21 cellular contexts compared by ENCODE assay signal in genomic region chr1:98157524-98158293, GRCh38.
DNase-seq lines count a peak whose midpoint lies in the region; ATAC-seq and TF ChIP-seq lines count a peak whose summit lies in the region.
"Had no signal": no experiment of that assay in that cellular context is flagged by ENCODE, and none has a peak within 500 bp of the region (broad histone marks: within the 10 kb centered on the region; RNA-seq: fewer than 3 reads in every experiment).

No MANE protein-coding gene starts in this region.

- H3K4me3 ChIP-seq in SK-N-SH (ENCODE audit: low read depth in 2 of 2, low read length in 1 of 2) (no peak overlapping the region), foreskin fibroblast (ENCODE audit: low read depth in 1 of 2, low read length in 2 of 2) (no peak overlapping the region), BE2C (ENCODE audit: low read depth, low read length) (no peak overlapping the region)
- H3K4me3 ChIP-seq: body of pancreas, HAP-1, mucosa of descending colon, prostate gland, smooth muscle cell had no signal

- POLR2A ChIA-PET in SK-N-SH (lab: Yijun Ruan, JAX): no interaction called here

- H3K36me3 ChIP-seq in SK-N-SH (replicated peaks in 1 of 2; ENCODE audit: control insufficient read depth in 1 of 2, insufficient read depth in 2 of 2, low read length in 1 of 2): no peaks in the 10 kb centered on the region
- H3K36me3 ChIP-seq in BE2C: no peaks in the 10 kb centered on the region
- H3K36me3 ChIP-seq: HAP-1, prostate gland, WERI-Rb-1 had no signal

- H3K27me3 ChIP-seq in SK-N-SH (ENCODE audit: insufficient read depth) (no peaks in the 10 kb centered on the region), BE2C (no peaks in the 10 kb centered on the region)
- H3K27me3 ChIP-seq: body of pancreas had no signal

- H3K4me1 ChIP-seq in SK-N-SH (ENCODE audit: control insufficient read depth in 1 of 2, insufficient read depth in 2 of 2, low read depth in 1 of 2, low read length in 1 of 2): peaks cover 0 to 5% of the 10 kb centered on the region in 2 experiments; a peak in 2 of 4 replicates
- H3K4me1 ChIP-seq in BE2C: no peaks in the 10 kb centered on the region
- H3K4me1 ChIP-seq: body of pancreas, HAP-1, prostate gland had no signal

- H3K9me3 ChIP-seq in SK-N-SH (peaks cover 13% of the 10 kb centered on the region; the same call in 1 of the 2 replicates), BE2C (no peaks in the 10 kb centered on the region)
- H3K9me3 ChIP-seq: body of pancreas, HAP-1, mucosa of descending colon, prostate gland had no signal

- H2AFZ ChIP-seq in SK-N-SH (ENCODE audit: low read depth): peak overlapping the region; percentile 26

- H4K20me1 ChIP-seq in SK-N-SH (ENCODE audit: insufficient read depth): no peaks in the 10 kb centered on the region

- TF ChIP-seq RAD21 in SK-N-SH (IDR thresholded peaks at IDR 0.05; ENCODE audit: low read length): no peak

- DNase-seq in SK-N-SH (no peak), astrocyte of the hippocampus (ENCODE audit: low read depth, low spot score) (peak; percentile 22), foreskin fibroblast (peak; percentile 54 to 83), BE2C (no peak), ACHN (no peak)
- DNase-seq: body of pancreas; effector memory CD8-positive, alpha-beta T cell; hippocampal formation; KG1; mucosa of descending colon; NCI-H187; stimulated activated CD4-positive, alpha-beta T cell treated with anti-CD3 and anti-CD28 coated beads, Interleukin-4, amount 100 ng/mL, for 1 hour; stimulated activated naive CD4-positive, alpha-beta T cell treated with Interleukin-2 at 50 U/mL for 16 hours; WERI-Rb-1 had no signal

- ATAC-seq in SK-N-SH treated with all-trans-retinoic acid at 6 μM for 48 hours: no peak
- ATAC-seq in HG03135 (IDR thresholded peaks at IDR 0.05; ENCODE audit: unreplicated experiment): no peak
- ATAC-seq in GM19351 (IDR thresholded peaks at IDR 0.05; ENCODE audit: unreplicated experiment): no peak
- ATAC-seq: body of pancreas; effector memory CD8-positive, alpha-beta T cell; mucosa of descending colon had no signal

- no peaks in the 10 kb centered on the region for H3K9me2 ChIP-seq in SK-N-SH

- WGBS in SK-N-SH (ENCODE audit: low lambda C conversion rate): 51% methylated on average over 2 of the region's 2 CpGs

- H3K4me2 ChIP-seq in SK-N-SH: no peak overlapping the region
- H3K4me2 ChIP-seq: smooth muscle cell had no signal

- CTCF ChIA-PET in SK-N-SH (lab: Yijun Ruan, JAX): no interaction called here

- no peak for TF ChIP-seq EP300 in SK-N-SH (IDR thresholded peaks at IDR 0.05; ENCODE audit: borderline replicate concordance in 1 of 2, low read depth in 1 of 2, low read length in 1 of 2)

- peaks cover 14% of the 10 kb centered on the region for H3F3A ChIP-seq in SK-N-SH (replicated peaks; ENCODE audit: insufficient read depth)

- peak overlapping the region; percentile 22 to 66; a peak in 3 of 4 replicates for H3K27ac ChIP-seq in SK-N-SH (ENCODE audit: low read depth in 2 of 2, low read length in 1 of 2)
- H3K27ac ChIP-seq: 22Rv1, body of pancreas, prostate gland, WERI-Rb-1 had no signal

- no peak overlapping the region; the same call in 1 of the 2 replicates for H3K9ac ChIP-seq in SK-N-SH

- TF ChIP-seq CTCF in SK-N-SH (IDR thresholded peaks at IDR 0.05) (no peak), foreskin fibroblast (IDR thresholded peaks at IDR 0.05; ENCODE audit: low read depth, low read length) (no peak), BE2C (IDR thresholded peaks at IDR 0.05; ENCODE audit: low read depth, low read length) (no peak)

- in situ Hi-C loops in ACHN (cut with HindIII; ENCODE audit: low pct_ligation_motif_present, low pct_unique_long_range_greater_than_20kb, low sequenced_read_pairs): no loop called here

- H3K79me2 ChIP-seq in SK-N-SH (ENCODE audit: insufficient read depth): no peaks in the 10 kb centered on the region

TF ChIP-seq in SK-N-SH, 30 proteins besides CTCF, POLR2A, EP300 and RAD21:
- TF ChIP-seq TCF12 (IDR thresholded peaks at IDR 0.05) (peak; percentile 73; the same call in 1 of the 2 replicates), RXRA (IDR thresholded peaks at IDR 0.05; ENCODE audit: borderline replicate concordance, low read depth) (no peak), FOSL2 (IDR thresholded peaks at IDR 0.05; ENCODE audit: borderline replicate concordance, low read depth) (0 out of 2 replicates have a peak, but pooled peaks have one; percentile 3)

TF ChIP-seq in SK-N-SH treated with all-trans-retinoic acid at 6 μM for 48 hours, 23 proteins besides CTCF, POLR2A, EP300 and RAD21:
- TF ChIP-seq TSHZ2 (CRISPR knock-in tag; IDR thresholded peaks at IDR 0.05): no peak
- TF ChIP-seq, protein P1, sequence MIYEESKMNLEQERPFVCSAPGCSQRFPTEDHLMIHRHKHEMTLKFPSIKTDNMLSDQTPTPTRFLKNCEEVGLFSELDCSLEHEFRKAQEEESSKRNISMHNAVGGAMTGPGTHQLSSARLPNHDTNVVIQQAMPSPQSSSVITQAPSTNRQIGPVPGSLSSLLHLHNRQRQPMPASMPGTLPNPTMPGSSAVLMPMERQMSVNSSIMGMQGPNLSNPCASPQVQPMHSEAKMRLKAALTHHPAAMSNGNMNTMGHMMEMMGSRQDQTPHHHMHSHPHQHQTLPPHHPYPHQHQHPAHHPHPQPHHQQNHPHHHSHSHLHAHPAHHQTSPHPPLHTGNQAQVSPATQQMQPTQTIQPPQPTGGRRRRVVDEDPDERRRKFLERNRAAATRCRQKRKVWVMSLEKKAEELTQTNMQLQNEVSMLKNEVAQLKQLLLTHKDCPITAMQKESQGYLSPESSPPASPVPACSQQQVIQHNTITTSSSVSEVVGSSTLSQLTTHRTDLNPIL (CRISPR knock-in tag; IDR thresholded peaks at IDR 0.05; ENCODE audit: low read depth): no peak
- no peak for TF ChIP-seq OSR1 (CRISPR knock-in tag; IDR thresholded peaks at IDR 0.05)
- no peak for TF ChIP-seq ZC3H10 (CRISPR knock-in tag; IDR thresholded peaks at IDR 0.05)
- no peak for TF ChIP-seq ZNF565 (CRISPR knock-in tag; conservative IDR thresholded peaks at IDR 0.05; ENCODE audit: low read depth)
- no peak for TF ChIP-seq ZFP3 (CRISPR knock-in tag; IDR thresholded peaks at IDR 0.05)

Comparison
In these comparisons a context has a peak if more than half of its experiments do, and no peak if none do; other contexts are left out.
1. DNase-seq: peak in astrocyte of the hippocampus (single experiment) and foreskin fibroblast (2 of 2); none in SK-N-SH (single experiment), BE2C (single experiment) and ACHN (single experiment).